In genomic region chr3:172750069-172750367, GRCh38 we compare ENCODE assay signal across 8 cellular contexts. TPM values are rescaled to one million over a fixed set of nuclear protein-coding genes. Genes with fewer than 3 reads are reported as not detected.
DNase-seq lines count a peak whose midpoint lies in the region; ATAC-seq, FAIRE-seq and TF ChIP-seq lines count a peak whose summit lies in the region.

No MANE protein-coding gene starts in this region.

- CTCF ChIA-PET in T-cell (lab: Charles Lee): interaction anchor here (0.6 to 1.4 kb wide), 11 partner anchors 32 to 977 kb away, joined by 3 to 6 read pairs (median 4); partner anchors contain the start of gene NCEH1 (in 1 of the 2)

- no peaks in the 10 kb centered on the region for H3K9me3 Mint-ChIP-seq in T-cell

- peaks cover 31% of the 10 kb centered on the region for H3K4me1 ChIP-seq in left ventricle myocardium inferior
- H3K4me1 ChIP-seq in small intestine (ENCODE audit: control insufficient read depth in 2 of 2, insufficient read depth in 1 of 2, low read depth in 1 of 2, low read length in 1 of 2): no peaks in the 10 kb centered on the region

- no peak for TF ChIP-seq CTCF in left ventricle myocardium inferior (IDR thresholded peaks at IDR 0.05; ENCODE audit: borderline replicate concordance)

- peak; percentile 0 for ATAC-seq in GM21528 (IDR thresholded peaks at IDR 0.05; ENCODE audit: low FRiP score, unreplicated experiment)
- no peak for ATAC-seq in T-cell (replicated peaks in 1 of 4)

- intact Hi-C loops in left ventricle myocardium inferior (cut with micrococcal nuclease): no loop called here

- no peaks in the 10 kb centered on the region for H3K9me3 ChIP-seq in left ventricle myocardium inferior (replicated peaks)
- H3K9me3 ChIP-seq in small intestine (ENCODE audit: control insufficient read depth, low read depth): no peaks in the 10 kb centered on the region

- peaks cover 13 to 32% (median 16%) of the 10 kb centered on the region in 3 donors for H3K4me1 Mint-ChIP-seq in T-cell

- peak overlapping the region; percentile 72 to 77 for H3K27ac Mint-ChIP-seq in T-cell

- H3K27me3 ChIP-seq in left ventricle myocardium inferior (ENCODE audit: low read depth) (no peaks in the 10 kb centered on the region), small intestine (ENCODE audit: control insufficient read depth in 2 of 2, insufficient read depth in 2 of 2, low read length in 2 of 2) (no peaks in the 10 kb centered on the region)

- H3K4me3 ChIP-seq in left ventricle myocardium inferior: peak overlapping the region; percentile 94
- peak overlapping the region; percentile 17 to 43 for H3K4me3 ChIP-seq in small intestine (ENCODE audit: low read depth in 1 of 2, low read length in 2 of 2)

- H3K27ac ChIP-seq in left ventricle myocardium inferior (replicated peaks) (peak overlapping the region; percentile 88), small intestine (ENCODE audit: low read depth in 1 of 2, low read length in 1 of 2) (peak overlapping the region in 1 of 2 donors; percentile 74)

- no peak for FAIRE-seq in small intestine (lab: Jason Lieb, UNC)

- H3K4me3 Mint-ChIP-seq in T-cell: peak overlapping the region; percentile 88 to 96 (median 92)

- H3K36me3 Mint-ChIP-seq in T-cell: no peaks in the 10 kb centered on the region

- 3 to 11% (median 10%) methylated on average over 9 of the region's 9 CpGs for WGBS in small intestine, 3 donors

- DNase-seq in T-cell: peak in 2 of 34 experiments; percentile 0 to 1
- DNase-seq in left ventricle myocardium inferior: no peak
- no peak for DNase-seq in small intestine
- no peak for DNase-seq in T-helper 9 cell
- no peak for DNase-seq in GM03348 (ENCODE audit: low spot score)
- no peak for DNase-seq in HT-29 (ENCODE audit: low spot score)
- DNase-seq in NCI-H1105 (lab: John Stamatoyannopoulos, UW): no peak

- H3K36me3 ChIP-seq in left ventricle myocardium inferior (no peaks in the 10 kb centered on the region), small intestine (ENCODE audit: control insufficient read depth in 2 of 2, insufficient read depth in 2 of 2, low read length in 2 of 2) (no peaks in the 10 kb centered on the region)

- H3K27me3 Mint-ChIP-seq in T-cell: no peaks in the 10 kb centered on the region

- POLR2A ChIA-PET in T-cell (lab: Charles Lee): interaction anchor here (0.6 to 0.7 kb wide), 7 partner anchors 34 to 1880 kb away, joined by 3 to 6 read pairs (median 3); partner anchors contain the start of gene RPL22L1 (in 1 of the 2)

RNA-seq across cellular contexts. Expression of gene ECT2, which starts 0.5 kb away (rescaled TPM):
- 1 to 10 TPM; 1.7 to 3.1 (median 2.3) TPM for total RNA-seq in T-cell
- total RNA-seq in left ventricle myocardium inferior: 4.8 TPM
- polyA plus RNA-seq in small intestine: 10 to 100 TPM in 1 of 3 donors, 1 to 10 TPM in 2; 3.0 to 16.8 (median 3.6) TPM
- total RNA-seq in HT-29 (2014; rRNA removed; shearing (Covaris generic)): 56.7 and 74.5 TPM in 2 replicates

RNA-seq across cellular contexts. Expression of gene NCEH1, which starts 39.2 kb away (rescaled TPM):
- 1 to 10 TPM; 2.4 to 3.8 (median 3.5) TPM for total RNA-seq in T-cell
- 58.6 TPM for total RNA-seq in left ventricle myocardium inferior
- 1 to 10 TPM; 1.1 to 5.0 (median 1.6) TPM for polyA plus RNA-seq in small intestine
- total RNA-seq in HT-29 (2014; rRNA removed; shearing (Covaris generic)): 11.5 and 11.9 TPM in 2 replicates
